ENCODE assay signal across 8 cellular contexts in genomic region chr11:71606853-71607519, GRCh38. TPM values are rescaled to one million over a fixed set of nuclear protein-coding genes. Genes with fewer than 3 reads are reported as not detected.
DNase-seq lines count a peak whose midpoint lies in the region; ATAC-seq and TF ChIP-seq lines count a peak whose summit lies in the region.
"Not testable (repeated sequence)": the region's sequence is repeated elsewhere in the genome, so short reads cannot be mapped to it uniquely, and the experiment has no call there.

No MANE protein-coding gene starts in this region.

- H3K27me3 Mint-ChIP-seq in CD8-positive, alpha-beta T cell (ENCODE audit: low read depth): peaks cover 24% of the 10 kb centered on the region
- peaks cover 21% of the 10 kb centered on the region for H3K27me3 Mint-ChIP-seq in activated T-cell treated with anti-CD3 and anti-CD28 coated beads, Interleukin-2, amount 50 U/mL, for 72 hours (ENCODE audit: low read depth)
- H3K27me3 Mint-ChIP-seq in effector memory CD8-positive, alpha-beta T cell: peaks cover 37 to 80% of the 10 kb centered on the region in 2 donors
- H3K27me3 Mint-ChIP-seq in memory B cell (peaks cover 20% of the 10 kb centered on the region), neural crest cell (ENCODE audit: low read depth) (peaks cover 74% of the 10 kb centered on the region)

- TF ChIP-seq POLR2A in suprapubic skin (IDR thresholded peaks at IDR 0.05): not testable (repeated sequence)

- not testable (repeated sequence) for H3K9ac ChIP-seq in HUES48 (ENCODE audit: low read depth, low read length)

- H3K4me3 Mint-ChIP-seq in CD8-positive, alpha-beta T cell: peak overlapping the region; percentile 64
- peak overlapping the region; percentile 45 to 58 for H3K4me3 Mint-ChIP-seq in activated T-cell treated with anti-CD3 and anti-CD28 coated beads, Interleukin-2, amount 50 U/mL, for 72 hours
- H3K4me3 Mint-ChIP-seq in effector memory CD8-positive, alpha-beta T cell: peak overlapping the region; percentile 35 to 52
- H3K4me3 Mint-ChIP-seq in memory B cell (peak overlapping the region; percentile 56), neural crest cell (peak overlapping the region; percentile 84)

- not testable (repeated sequence) for H3K36me3 Mint-ChIP-seq in CD8-positive, alpha-beta T cell; activated T-cell treated with anti-CD3 and anti-CD28 coated beads, Interleukin-2, amount 50 U/mL, for 72 hours (ENCODE audit: insufficient read depth in 2 of 2); effector memory CD8-positive, alpha-beta T cell (ENCODE audit: insufficient read depth); memory B cell; neural crest cell (ENCODE audit: low read depth)

- POLR2A ChIA-PET in CD8-positive, alpha-beta T cell (lab: Charles Lee): not testable (repeated sequence)

- H3K36me3 ChIP-seq in CD8-positive, alpha-beta T cell (ENCODE audit: insufficient read depth, low read length); HUES48 (ENCODE audit: control insufficient read depth, insufficient read depth, low read length); suprapubic skin: not testable (repeated sequence)

- H3K9me3 Mint-ChIP-seq in CD8-positive, alpha-beta T cell; activated T-cell treated with anti-CD3 and anti-CD28 coated beads, Interleukin-2, amount 50 U/mL, for 72 hours; effector memory CD8-positive, alpha-beta T cell; memory B cell; neural crest cell: not testable (repeated sequence)

- CTCF ChIA-PET in CD8-positive, alpha-beta T cell (lab: Charles Lee): not testable (repeated sequence)

- not testable (repeated sequence) for TF ChIP-seq EP300 in suprapubic skin (IDR thresholded peaks at IDR 0.05)

- 18% methylated on average over 21 of the region's 48 CpGs for WGBS in suprapubic skin

- ATAC-seq in CD8-positive, alpha-beta T cell; activated T-cell treated with anti-CD3 and anti-CD28 coated beads, Interleukin-2, amount 50 U/mL, for 72 hours (replicated peaks in 1 of 2); effector memory CD8-positive, alpha-beta T cell (replicated peaks); memory B cell (ENCODE audit: low read depth): not testable (repeated sequence)

- not testable (repeated sequence) for H3K27ac Mint-ChIP-seq in CD8-positive, alpha-beta T cell; activated T-cell treated with anti-CD3 and anti-CD28 coated beads, Interleukin-2, amount 50 U/mL, for 72 hours; effector memory CD8-positive, alpha-beta T cell; memory B cell
- H3K27ac Mint-ChIP-seq in neural crest cell (ENCODE audit: unreplicated experiment): peak overlapping the region; percentile 72

- not testable (repeated sequence) for H3K4me1 ChIP-seq in CD8-positive, alpha-beta T cell (ENCODE audit: insufficient read depth, low read length); HUES48 (ENCODE audit: control insufficient read depth, insufficient read depth, low read length)
- H3K4me1 ChIP-seq in suprapubic skin: peaks cover 12% of the 10 kb centered on the region

- not testable (repeated sequence) for H3K4me1 Mint-ChIP-seq in CD8-positive, alpha-beta T cell (ENCODE audit: low read depth); activated T-cell treated with anti-CD3 and anti-CD28 coated beads, Interleukin-2, amount 50 U/mL, for 72 hours (ENCODE audit: low read depth); memory B cell
- H3K4me1 Mint-ChIP-seq in effector memory CD8-positive, alpha-beta T cell (ENCODE audit: low read depth in 2 of 2): peaks cover 3 to 14% of the 10 kb centered on the region in 2 donors
- H3K4me1 Mint-ChIP-seq in neural crest cell: peaks cover 10% of the 10 kb centered on the region

- H3K27ac ChIP-seq in CD8-positive, alpha-beta T cell (ENCODE audit: low read depth, low read length); HUES48 (ENCODE audit: low read depth, low read length); suprapubic skin: not testable (repeated sequence)

- intact Hi-C loops in CD8-positive, alpha-beta T cell (cut with DNase I, micrococcal nuclease): not testable (repeated sequence)

- not testable (repeated sequence) for H3K27me3 ChIP-seq in CD8-positive, alpha-beta T cell (ENCODE audit: insufficient read depth, low read length)
- H3K27me3 ChIP-seq in HUES48 (ENCODE audit: control insufficient read depth, insufficient read depth, low read length) (peaks cover 20% of the 10 kb centered on the region), suprapubic skin (peaks cover 61% of the 10 kb centered on the region)

- H3K4me3 ChIP-seq in CD8-positive, alpha-beta T cell (ENCODE audit: low read depth, low read length): not testable (repeated sequence)
- H3K4me3 ChIP-seq in HUES48 (ENCODE audit: low read depth, low read length): peak overlapping the region; percentile 63
- H3K4me3 ChIP-seq in iPS-11a (ENCODE audit: low read depth, low read length): peak overlapping the region; percentile 30
- peak overlapping the region; percentile 28 for H3K4me3 ChIP-seq in suprapubic skin

- not testable (repeated sequence) for TF ChIP-seq CTCF in CD8-positive, alpha-beta T cell (IDR thresholded peaks at IDR 0.05); neural crest cell (conservative IDR thresholded peaks at IDR 0.05); suprapubic skin (IDR thresholded peaks at IDR 0.05)

- H3K9me3 ChIP-seq in CD8-positive, alpha-beta T cell (ENCODE audit: low read length); HUES48 (ENCODE audit: control insufficient read depth, insufficient read depth, low read length); suprapubic skin: not testable (repeated sequence)

- not testable (repeated sequence) for DNase-seq in CD8-positive, alpha-beta T cell; activated T-cell treated with anti-CD3 and anti-CD28 coated beads, Interleukin-2, amount 50 U/mL, for 72 hours; effector memory CD8-positive, alpha-beta T cell; memory B cell (ENCODE audit: low spot score in 2 of 2); neural crest cell (ENCODE audit: low read depth, low spot score); suprapubic skin (ENCODE audit: low spot score in 2 of 2)

RNA-seq across cellular contexts. Expression of gene KRTAP5-11, which starts 24.3 kb away (rescaled TPM):
- not detected for total RNA-seq in CD8-positive, alpha-beta T cell
- total RNA-seq in activated T-cell treated with anti-CD3 and anti-CD28 coated beads, Interleukin-2, amount 50 U/mL, for 72 hours: not detected
- total RNA-seq in neural crest cell: not detected in 2 replicates
- 1 to 10 TPM in 2 of 4 donors, under 1 TPM in 1, not detected in 1; 0.68 to 7.3 (median 1.7) TPM for total RNA-seq in suprapubic skin

RNA-seq across cellular contexts. Expression of gene KRTAP5-10, which starts 41.6 kb away (rescaled TPM):
- not detected for total RNA-seq in CD8-positive, alpha-beta T cell
- total RNA-seq in activated T-cell treated with anti-CD3 and anti-CD28 coated beads, Interleukin-2, amount 50 U/mL, for 72 hours: not detected
- total RNA-seq in neural crest cell (not detected in 2 replicates), suprapubic skin (1 to 10 TPM in 3 of 4 donors, not detected in 1; 1.1 to 5.9 (median 3.9) TPM)

RNA-seq across cellular contexts. Expression of gene KRTAP5-9, which starts 58.8 kb away (rescaled TPM):
- not detected for total RNA-seq in CD8-positive, alpha-beta T cell
- under 1 TPM in 1 of 2 donors, not detected in 1; 0.21 TPM for total RNA-seq in activated T-cell treated with anti-CD3 and anti-CD28 coated beads, Interleukin-2, amount 50 U/mL, for 72 hours
- total RNA-seq in neural crest cell (not detected in 2 replicates), suprapubic skin (1 to 10 TPM in 1 of 4 donors, under 1 TPM in 2, not detected in 1; 0.55 to 1.4 (median 0.91) TPM)
